ENCODE assay signal across 38 cellular contexts in genomic region chr12:43307126-43307525, GRCh38.
"Had no signal": no experiment of that assay in that cellular context is flagged by ENCODE, and none has a peak within 500 bp of the region (broad histone marks: within the 10 kb centered on the region; RNA-seq: fewer than 3 reads in every experiment).

No MANE protein-coding gene starts in this region.

- H3K36me3 ChIP-seq: ascending aorta, MG63, Peyer's patch had no signal

- H3K27me3 ChIP-seq: ascending aorta, body of pancreas, MG63, Peyer's patch had no signal

- DNase-seq: activated B cell treated with CpG ODN at 0.5 μM for 24 hours; activated CD4-positive, alpha-beta memory T cell treated with anti-CD3 and anti-CD28 coated beads for 36 hours; activated CD4-positive, alpha-beta T cell treated with anti-CD3 and anti-CD28 coated beads for 4 hours; activated CD4-positive, alpha-beta T cell treated with anti-CD3 and anti-CD28 coated beads, Interleukin-2, amount 50 U/mL, for 1 hour; activated CD4-positive, CD25-positive, alpha-beta regulatory T cell treated with anti-CD3 and anti-CD28 coated beads, Interleukin-2, amount 50 U/mL, for 72 hours; activated CD8-positive, alpha-beta memory T cell treated with anti-CD3 and anti-CD28 coated beads for 24 hours; activated CD8-positive, alpha-beta memory T cell treated with anti-CD3 and anti-CD28 coated beads, Interleukin-2, amount 10 ng/mL, durations not matched to agents 7 days and 5 days; activated CD8-positive, alpha-beta memory T cell treated with anti-CD3 and anti-CD28 coated beads, Interleukin-2, amount 50 U/mL, for 48 hours; activated effector memory CD4-positive, alpha-beta T cell treated with anti-CD3 and anti-CD28 coated beads, Interleukin-2, amount 50 U/mL, for 16 hours; activated naive CD4-positive, alpha-beta T cell; activated naive CD4-positive, alpha-beta T cell treated with anti-CD3 and anti-CD28 coated beads, Interleukin-2, amount 50 U/mL, for 16 hours; activated naive CD8-positive, alpha-beta T cell treated with anti-CD3 and anti-CD28 coated beads for 36 hours; activated T-cell treated with anti-CD3 and anti-CD28 coated beads, Interleukin-2, amount 50 U/mL, for 48 hours; amygdala; body of pancreas; caudate nucleus; cerebellar nuclear complex; Karpas-422; KBM-7; MG63; NCI-H1048; NCI-H1105 treated with DMSO at 0.1 percent for 48 hours; NCI-H1436 treated with DMSO at 0.1 percent for 48 hours; NCI-H1694 treated with DMSO at 0.1 percent for 48 hours; NCI-H2029; NCI-H345; NCI-H524 treated with DMSO at 0.1 percent for 48 hours; PC-3; Peyer's patch; RPMI8226; SIG-M5; T-cell; T-helper 17 cell; T-helper 9 cell had no signal

- H3K36me3 Mint-ChIP-seq: activated CD4-positive, alpha-beta memory T cell treated with anti-CD3 and anti-CD28 coated beads for 36 hours; activated CD8-positive, alpha-beta memory T cell treated with anti-CD3 and anti-CD28 coated beads, Interleukin-2, amount 10 ng/mL, durations not matched to agents 7 days and 5 days; activated naive CD8-positive, alpha-beta T cell treated with anti-CD3 and anti-CD28 coated beads for 36 hours; T-cell had no signal

- H3K4me3 Mint-ChIP-seq: activated B cell treated with CpG ODN at 0.5 μM for 24 hours; activated CD4-positive, alpha-beta memory T cell treated with anti-CD3 and anti-CD28 coated beads for 36 hours; activated CD8-positive, alpha-beta memory T cell treated with anti-CD3 and anti-CD28 coated beads, Interleukin-2, amount 10 ng/mL, durations not matched to agents 7 days and 5 days; activated naive CD8-positive, alpha-beta T cell treated with anti-CD3 and anti-CD28 coated beads for 36 hours; T-cell; T-helper 17 cell had no signal

- H3K9me3 Mint-ChIP-seq: activated B cell treated with CpG ODN at 0.5 μM for 24 hours had no signal

- H3K4me3 ChIP-seq: ascending aorta, body of pancreas, MG63, Peyer's patch had no signal

- ATAC-seq: activated CD8-positive, alpha-beta memory T cell treated with anti-CD3 and anti-CD28 coated beads, Interleukin-2, amount 10 ng/mL, durations not matched to agents 7 days and 5 days; body of pancreas; PC-3; Right ventricle myocardium inferior; SK-N-SH treated with all-trans-retinoic acid at 6 μM for 48 hours; T-cell; T-helper 17 cell had no signal

- H3K4me1 ChIP-seq: ascending aorta, body of pancreas, Peyer's patch had no signal

- H3K27ac Mint-ChIP-seq: activated B cell treated with CpG ODN at 0.5 μM for 24 hours; activated CD4-positive, alpha-beta memory T cell treated with anti-CD3 and anti-CD28 coated beads for 36 hours; activated CD8-positive, alpha-beta memory T cell treated with anti-CD3 and anti-CD28 coated beads, Interleukin-2, amount 10 ng/mL, durations not matched to agents 7 days and 5 days; activated naive CD8-positive, alpha-beta T cell treated with anti-CD3 and anti-CD28 coated beads for 36 hours; T-cell; T-helper 17 cell had no signal

- H3K9me3 ChIP-seq: ascending aorta, body of pancreas, Peyer's patch had no signal

- H3K4me1 Mint-ChIP-seq: activated B cell treated with CpG ODN at 0.5 μM for 24 hours; activated CD8-positive, alpha-beta memory T cell treated with anti-CD3 and anti-CD28 coated beads, Interleukin-2, amount 10 ng/mL, durations not matched to agents 7 days and 5 days; activated naive CD8-positive, alpha-beta T cell treated with anti-CD3 and anti-CD28 coated beads for 36 hours; T-cell; T-helper 17 cell had no signal

- H3K27me3 Mint-ChIP-seq: activated B cell treated with CpG ODN at 0.5 μM for 24 hours; activated CD4-positive, alpha-beta memory T cell treated with anti-CD3 and anti-CD28 coated beads for 36 hours; activated CD8-positive, alpha-beta memory T cell treated with anti-CD3 and anti-CD28 coated beads, Interleukin-2, amount 10 ng/mL, durations not matched to agents 7 days and 5 days; activated naive CD8-positive, alpha-beta T cell treated with anti-CD3 and anti-CD28 coated beads for 36 hours; T-cell; T-helper 17 cell had no signal

- H3K27ac ChIP-seq: ascending aorta, body of pancreas, Peyer's patch, VCaP had no signal
